1 cellular context compared by ENCODE assay signal in genomic region chr16:88862968-88863367, GRCh38.
A peak's percentile ranks its signal among the peaks of the same experiment; 100 is the strongest.
TF ChIP-seq lines count a peak whose summit lies in the region.

No MANE protein-coding gene starts in this region.

TF ChIP-seq in K562, 482 proteins besides CTCF, POLR2A, EP300 and RAD21:
- TF ChIP-seq KLF6 (CRISPR knock-in tag; IDR thresholded peaks at IDR 0.05; ENCODE audit: borderline replicate concordance) (no peak), RBFOX2 (IDR thresholded peaks at IDR 0.05; ENCODE audit: low read depth, low read length) (peak; percentile 27; the same call in 1 of the 2 replicates), FIP1L1 (IDR thresholded peaks at IDR 0.05; ENCODE audit: low read depth, low read length, poor library complexity, severe bottlenecking) (peak; percentile 31)
